8 cellular contexts compared by ENCODE assay signal in the genomic region with DNA sequence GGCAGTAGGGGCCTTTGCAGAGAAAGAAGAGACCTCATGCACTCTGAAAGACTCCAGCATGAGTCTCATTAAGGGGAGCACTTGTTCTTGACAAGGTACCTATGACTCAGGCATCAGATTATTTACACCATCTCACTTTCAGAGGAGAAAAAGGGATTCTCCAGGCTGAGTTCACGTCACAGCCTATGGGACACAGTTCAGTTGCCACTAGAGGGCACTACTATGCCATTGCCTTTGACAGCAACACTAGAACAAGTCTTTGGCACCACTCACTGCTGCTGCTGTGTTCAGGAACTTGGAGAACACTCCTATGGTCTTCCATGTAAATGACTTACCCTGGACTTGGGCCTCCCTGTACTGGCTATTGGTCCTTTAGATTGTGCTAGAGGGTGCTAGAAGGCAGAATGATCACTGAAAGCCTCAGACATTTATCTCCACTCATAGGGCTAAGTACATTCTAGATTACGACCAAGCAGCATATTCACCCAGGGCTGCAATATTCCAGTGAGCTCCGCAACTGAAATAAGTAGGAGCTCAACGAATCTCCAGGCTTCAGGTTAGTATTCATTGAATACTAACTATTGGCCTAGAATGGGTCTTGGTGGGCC.
A peak's percentile ranks its signal among the peaks of the same experiment; 100 is the strongest.
DNase-seq lines count a peak whose midpoint lies in the region; ATAC-seq, FAIRE-seq and TF ChIP-seq lines count a peak whose summit lies in the region.

No MANE protein-coding gene starts in this region.

- no peaks in the 10 kb centered on the region for H3K79me2 ChIP-seq in HepG2 (ENCODE audit: insufficient read depth, low read length)

- H3K27ac ChIP-seq in breast epithelium (no peak overlapping the region), HepG2 (ENCODE audit: extremely low read length, insufficient read depth, low read length) (no peak overlapping the region)
- no peak overlapping the region for H3K27ac ChIP-seq in CD4-positive, alpha-beta memory T cell (ENCODE audit: low read depth, low read length)

- CTCF ChIA-PET in HepG2 (lab: Yijun Ruan, JAX; ENCODE audit: low intra/inter-chr PET ratio, low total read pairs): interaction anchor here (1.5 kb wide), 1 partner anchor 1789 kb away, joined by 5 read pairs; no protein-coding TSS in a partner anchor
- CTCF ChIA-PET in CD4-positive, alpha-beta memory T cell (lab: Charles Lee; ENCODE audit: partially characterized antibody): no interaction called here

- no peaks in the 10 kb centered on the region for H3K36me3 Mint-ChIP-seq in stimulated activated memory B cell treated with anti-CD40 and anti-IgM and Interleukin-4, amounts not matched to agents 10 μg/mL and 1 μg/mL and 100 μg/mL, for 72 hours
- no peaks in the 10 kb centered on the region for H3K36me3 Mint-ChIP-seq in CD4-positive, alpha-beta memory T cell

- 3% methylated on average over 4 of the region's 4 CpGs for WGBS in HepG2 (ENCODE audit: low lambda C conversion rate)

- H3K4me3 ChIP-seq in breast epithelium (no peak overlapping the region), HepG2 (replicated peaks in 1 of 3; ENCODE audit: insufficient read depth in 1 of 3, low read depth in 2 of 3, low read length in 3 of 3) (no peak overlapping the region)
- no peak overlapping the region for H3K4me3 ChIP-seq in CD4-positive, alpha-beta memory T cell (ENCODE audit: low read length in 2 of 2)

- H3K4me1 ChIP-seq in breast epithelium (no peaks in the 10 kb centered on the region), HepG2 (ENCODE audit: insufficient read depth, low read length) (peaks cover 16% of the 10 kb centered on the region)
- no peaks in the 10 kb centered on the region for H3K4me1 ChIP-seq in CD4-positive, alpha-beta memory T cell (ENCODE audit: insufficient read depth, low read length)

- FAIRE-seq in HepG2 (lab: Jason Lieb, UNC): peak; percentile 95

- peak; percentile 50 for TF ChIP-seq RAD21 in HepG2 (CRISPR knock-in tag; IDR thresholded peaks at IDR 0.05)

- H3K9me3 Mint-ChIP-seq in stimulated activated memory B cell treated with anti-CD40 and anti-IgM and Interleukin-4, amounts not matched to agents 10 μg/mL and 1 μg/mL and 100 μg/mL, for 72 hours: peaks cover 11% of the 10 kb centered on the region
- peaks cover 0 to 5% (median 3%) of the 10 kb centered on the region in 8 donors for H3K9me3 Mint-ChIP-seq in CD4-positive, alpha-beta memory T cell

- H3K36me3 ChIP-seq in breast epithelium (no peaks in the 10 kb centered on the region), HepG2 (replicated peaks in 1 of 2; ENCODE audit: control insufficient read depth in 1 of 2, insufficient read depth in 2 of 2, low read length in 2 of 2) (no peaks in the 10 kb centered on the region)
- no peaks in the 10 kb centered on the region for H3K36me3 ChIP-seq in CD4-positive, alpha-beta memory T cell (ENCODE audit: insufficient read depth, low read length)

- ATAC-seq in HG03039 (IDR thresholded peaks at IDR 0.05; ENCODE audit: unreplicated experiment): peak; percentile 67
- ATAC-seq in HepG2: peak; percentile 98
- ATAC-seq in stimulated activated memory B cell treated with anti-CD40 and anti-IgM and Interleukin-4, amounts not matched to agents 10 μg/mL and 1 μg/mL and 100 μg/mL, for 72 hours: no peak

- H3K4me2 ChIP-seq in HepG2 (ENCODE audit: low read depth, low read length): no peak overlapping the region

- H3K4me3 Mint-ChIP-seq in stimulated activated memory B cell treated with anti-CD40 and anti-IgM and Interleukin-4, amounts not matched to agents 10 μg/mL and 1 μg/mL and 100 μg/mL, for 72 hours: no peak overlapping the region
- no peak overlapping the region for H3K4me3 Mint-ChIP-seq in CD4-positive, alpha-beta memory T cell

- H3K9me3 ChIP-seq in breast epithelium (no peaks in the 10 kb centered on the region), HepG2 (ENCODE audit: low read length) (0 out of 2 replicates have a peak, but pooled peaks cover 4% of the 10 kb centered on the region)
- no peaks in the 10 kb centered on the region for H3K9me3 ChIP-seq in CD4-positive, alpha-beta memory T cell (ENCODE audit: control insufficient read depth in 1 of 2, low read length in 2 of 2)

- no peaks in the 10 kb centered on the region for H3K4me1 Mint-ChIP-seq in stimulated activated memory B cell treated with anti-CD40 and anti-IgM and Interleukin-4, amounts not matched to agents 10 μg/mL and 1 μg/mL and 100 μg/mL, for 72 hours
- H3K4me1 Mint-ChIP-seq in CD4-positive, alpha-beta memory T cell: peaks cover 0 to 2% (median 0%) of the 10 kb centered on the region in 4 donors

- H3K27ac Mint-ChIP-seq in stimulated activated memory B cell treated with anti-CD40 and anti-IgM and Interleukin-4, amounts not matched to agents 10 μg/mL and 1 μg/mL and 100 μg/mL, for 72 hours: no peak overlapping the region
- H3K27ac Mint-ChIP-seq in CD4-positive, alpha-beta memory T cell: no peak overlapping the region

- TF ChIP-seq POLR2A in breast epithelium (IDR thresholded peaks at IDR 0.05) (no peak), HepG2 (IDR thresholded peaks at IDR 0.05; ENCODE audit: insufficient read depth in 1 of 2, low read depth in 2 of 2, low read length in 2 of 2) (no peak)

- in situ Hi-C loops in HepG2 (cut with HindIII; ENCODE audit: extremely low pct_ligation_motif_present, low pct_unique_long_range_greater_than_20kb): no loop called here

- H2AFZ ChIP-seq in HepG2 (ENCODE audit: low read length): no peak overlapping the region

- no peaks in the 10 kb centered on the region for H3K27me3 Mint-ChIP-seq in stimulated activated memory B cell treated with anti-CD40 and anti-IgM and Interleukin-4, amounts not matched to agents 10 μg/mL and 1 μg/mL and 100 μg/mL, for 72 hours
- no peaks in the 10 kb centered on the region for H3K27me3 Mint-ChIP-seq in CD4-positive, alpha-beta memory T cell

- H3K9ac ChIP-seq in HepG2 (ENCODE audit: insufficient read depth, low read depth, low read length): no peak overlapping the region

- POLR2A ChIA-PET in HepG2 (lab: Yijun Ruan, JAX): no interaction called here
- POLR2A ChIA-PET in CD4-positive, alpha-beta memory T cell (lab: Charles Lee; ENCODE audit: partially characterized antibody): no interaction called here

- peak in 2 of 3 donors; percentile 33 to 48 for TF ChIP-seq CTCF in breast epithelium (IDR thresholded peaks at IDR 0.05)
- TF ChIP-seq CTCF in HepG2 (CRISPR knock-in tag; IDR thresholded peaks at IDR 0.05): peak; percentile 84

- DNase-seq in SKM-1 treated with dmso at 0.1 percent for 144 hours (lab: John Stamatoyannopoulos, UW; ENCODE audit: unreplicated experiment) (peak; percentile 25), SKM-1 (lab: John Stamatoyannopoulos, UW; ENCODE audit: unreplicated experiment) (no peak), NCI-H748 (lab: John Stamatoyannopoulos, UW; ENCODE audit: unreplicated experiment) (peak; percentile 48), breast epithelium (ENCODE audit: low spot score in 2 of 2) (peak in 1 of 2 donors; percentile 25), HepG2 (ENCODE audit: low spot score) (peak; percentile 71)
- DNase-seq in CD4-positive, alpha-beta memory T cell: no peak

- no peak for TF ChIP-seq EP300 in HepG2 (IDR thresholded peaks at IDR 0.05; ENCODE audit: low read depth in 2 of 2, low read length in 2 of 2)
- TF ChIP-seq EP300 in HepG2 (CRISPR knock-in tag; IDR thresholded peaks at IDR 0.05; ENCODE audit: borderline replicate concordance): no peak

- BruUV-seq in HepG2 (replicated peaks; lab: Mats Ljungman, UMichigan): no TSS peak

- no peaks in the 10 kb centered on the region for H4K20me1 ChIP-seq in HepG2 (ENCODE audit: insufficient read depth, low read length)

- intact Hi-C loops in breast epithelium (cut with DNase I; ENCODE audit: low total_unique reads): no loop called here
- intact Hi-C loops in HepG2 (cut with micrococcal nuclease; ENCODE audit: unreplicated experiment): loop anchor here (1.0 to 2.0 kb wide), 2 partner anchors 767 to 1789 kb away; no protein-coding TSS in a partner anchor
- intact Hi-C loops in CD4-positive, alpha-beta memory T cell (cut with micrococcal nuclease): no loop called here

- H3K27me3 ChIP-seq in breast epithelium: no peaks in the 10 kb centered on the region
- no peaks in the 10 kb centered on the region for H3K27me3 ChIP-seq in HepG2 (ENCODE audit: control insufficient read depth in 1 of 2, insufficient read depth in 2 of 2, low read length in 2 of 2)
- H3K27me3 ChIP-seq in CD4-positive, alpha-beta memory T cell (ENCODE audit: insufficient read depth, low read length): no peaks in the 10 kb centered on the region

TF ChIP-seq in HepG2, 621 proteins besides CTCF, POLR2A, EP300 and RAD21:
- no peak for TF ChIP-seq MEIS1 (CRISPR knock-in tag; IDR thresholded peaks at IDR 0.05; ENCODE audit: borderline replicate concordance)
- peak; percentile 55; the same call in 1 of the 2 replicates for TF ChIP-seq CREM (IDR thresholded peaks at IDR 0.05)
- no peak for TF ChIP-seq CREM (CRISPR knock-in tag; IDR thresholded peaks at IDR 0.05)
- TF ChIP-seq STAG1 (CRISPR knock-in tag; IDR thresholded peaks at IDR 0.05): peak; percentile 81
- no peak for TF ChIP-seq ZNF768 (CRISPR knock-in tag; IDR thresholded peaks at IDR 0.05)
- peak; percentile 82 for TF ChIP-seq XRCC5 (optimal IDR thresholded peaks at IDR 0.05; ENCODE audit: low read length)
- TF ChIP-seq, protein P1, sequence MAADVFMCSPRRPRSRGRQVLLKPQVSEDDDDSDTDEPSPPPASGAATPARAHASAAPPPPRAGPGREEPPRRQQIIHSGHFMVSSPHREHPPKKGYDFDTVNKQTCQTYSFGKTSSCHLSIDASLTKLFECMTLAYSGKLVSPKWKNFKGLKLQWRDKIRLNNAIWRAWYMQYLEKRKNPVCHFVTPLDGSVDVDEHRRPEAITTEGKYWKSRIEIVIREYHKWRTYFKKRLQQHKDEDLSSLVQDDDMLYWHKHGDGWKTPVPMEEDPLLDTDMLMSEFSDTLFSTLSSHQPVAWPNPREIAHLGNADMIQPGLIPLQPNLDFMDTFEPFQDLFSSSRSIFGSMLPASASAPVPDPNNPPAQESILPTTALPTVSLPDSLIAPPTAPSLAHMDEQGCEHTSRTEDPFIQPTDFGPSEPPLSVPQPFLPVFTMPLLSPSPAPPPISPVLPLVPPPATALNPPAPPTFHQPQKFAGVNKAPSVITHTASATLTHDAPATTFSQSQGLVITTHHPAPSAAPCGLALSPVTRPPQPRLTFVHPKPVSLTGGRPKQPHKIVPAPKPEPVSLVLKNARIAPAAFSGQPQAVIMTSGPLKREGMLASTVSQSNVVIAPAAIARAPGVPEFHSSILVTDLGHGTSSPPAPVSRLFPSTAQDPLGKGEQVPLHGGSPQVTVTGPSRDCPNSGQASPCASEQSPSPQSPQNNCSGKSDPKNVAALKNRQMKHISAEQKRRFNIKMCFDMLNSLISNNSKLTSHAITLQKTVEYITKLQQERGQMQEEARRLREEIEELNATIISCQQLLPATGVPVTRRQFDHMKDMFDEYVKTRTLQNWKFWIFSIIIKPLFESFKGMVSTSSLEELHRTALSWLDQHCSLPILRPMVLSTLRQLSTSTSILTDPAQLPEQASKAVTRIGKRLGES (CRISPR knock-in tag; IDR thresholded peaks at IDR 0.05; ENCODE audit: borderline replicate concordance): no peak
- TF ChIP-seq CREB1 (IDR thresholded peaks at IDR 0.05): peak; percentile 78
- peak; percentile 50; the same call in 1 of the 2 replicates for TF ChIP-seq CREB1 (CRISPR knock-in tag; IDR thresholded peaks at IDR 0.05)
- TF ChIP-seq FOSL2 (CRISPR knock-in tag; IDR thresholded peaks at IDR 0.05): peak; percentile 22; the same call in 1 of the 2 replicates
- peak; percentile 81 for TF ChIP-seq SMC3 (IDR thresholded peaks at IDR 0.05; ENCODE audit: low read length)

Comparison
In these comparisons a context has a peak if more than half of its experiments do, and no peak if none do; other contexts are left out.
1. DNase-seq: peak in SKM-1 treated with dmso at 0.1 percent for 144 hours (single experiment), NCI-H748 (single experiment) and HepG2 (single experiment); none in SKM-1 (single experiment) and CD4-positive, alpha-beta memory T cell (0 of 5).